ENCODE assay signal across 8 cellular contexts in genomic region chr3:125602752-125603649, GRCh38. TPM values are rescaled to one million over a fixed set of nuclear protein-coding genes. Genes with fewer than 3 reads are reported as not detected.
DNase-seq lines count a peak whose midpoint lies in the region; ATAC-seq and TF ChIP-seq lines count a peak whose summit lies in the region.

No MANE protein-coding gene starts in this region.

- H3K27me3 Mint-ChIP-seq in osteocyte (ENCODE audit: unreplicated experiment) = no peaks in the 10 kb centered on the region

- peaks cover 5% of the 10 kb centered on the region for H3K4me1 Mint-ChIP-seq in osteocyte (ENCODE audit: unreplicated experiment)

- H3K4me3 Mint-ChIP-seq in osteocyte (ENCODE audit: unreplicated experiment) = no peak overlapping the region

- H3K27ac ChIP-seq in brain microvascular endothelial cell = no peak overlapping the region

- no peak for ATAC-seq in GM19035 (IDR thresholded peaks at IDR 0.05; ENCODE audit: unreplicated experiment)
- no peak for ATAC-seq in HG03139 (IDR thresholded peaks at IDR 0.05; ENCODE audit: unreplicated experiment)

- in situ Hi-C loops in brain microvascular endothelial cell (cut with HindIII; ENCODE audit: low pct_ligation_motif_present, low sequenced_read_pairs) = no loop called here

- no peaks in the 10 kb centered on the region for H3K36me3 ChIP-seq in brain microvascular endothelial cell (replicated peaks)

- H3K27ac Mint-ChIP-seq in osteocyte (ENCODE audit: unreplicated experiment) = no peak overlapping the region

- peak overlapping the region; percentile 13 for H3K4me3 ChIP-seq in brain microvascular endothelial cell (ENCODE audit: low read depth, low read length)

- H3K27me3 ChIP-seq in brain microvascular endothelial cell (replicated peaks) = no peaks in the 10 kb centered on the region

- H3K9me3 Mint-ChIP-seq in osteocyte (ENCODE audit: unreplicated experiment) = no peaks in the 10 kb centered on the region

- DNase-seq in NCI-H524 (lab: John Stamatoyannopoulos, UW) = peak; percentile 21 to 50
- no peak for DNase-seq in NCI-H524 treated with DMSO at 0.1 percent for 48 hours (lab: John Stamatoyannopoulos, UW)
- peak; percentile 74 for DNase-seq in brain microvascular endothelial cell
- DNase-seq in left kidney (ENCODE audit: low read depth, low spot score) = peak; percentile 91
- DNase-seq in osteocyte (ENCODE audit: extremely low spot score, unreplicated experiment) = no peak
- DNase-seq in NCI-H82 (lab: John Stamatoyannopoulos, UW) = no peak

- no peak for TF ChIP-seq CTCF in brain microvascular endothelial cell (IDR thresholded peaks at IDR 0.05; ENCODE audit: low read depth, low read length, missing control alignments)
- TF ChIP-seq CTCF in osteocyte (IDR thresholded peaks at IDR 0.05) = no peak

- no peaks in the 10 kb centered on the region for H3K36me3 Mint-ChIP-seq in osteocyte (ENCODE audit: unreplicated experiment)

RNA-seq across cellular contexts. Expression of gene OSBPL11, which starts 7.7 kb away (rescaled TPM):
- 14.0 and 14.4 TPM in 2 replicates for total RNA-seq in osteocyte

Comparison
In these comparisons a context has a peak if more than half of its experiments do, and no peak if none do; other contexts are left out.
1. DNase-seq: peak in NCI-H524 (2 of 2), brain microvascular endothelial cell (single experiment) and left kidney (single experiment); none in NCI-H524 treated with DMSO at 0.1 percent for 48 hours (single experiment), osteocyte (single experiment) and NCI-H82 (single experiment).